Comparison of ENCODE assay signal across 13 cellular contexts in genomic region chr7:1693419-1693990, GRCh38. TPM values are rescaled to one million over a fixed set of nuclear protein-coding genes. Genes with fewer than 3 reads are reported as not detected.
DNase-seq lines count a peak whose midpoint lies in the region; ATAC-seq and TF ChIP-seq lines count a peak whose summit lies in the region.
"Had no signal": no experiment of that assay in that cellular context is flagged by ENCODE, and none has a peak within 500 bp of the region (broad histone marks: within the 10 kb centered on the region; RNA-seq: fewer than 3 reads in every experiment).

No MANE protein-coding gene starts in this region.

- no peak overlapping the region for H3K4me3 ChIP-seq in left lung
- H3K4me3 ChIP-seq: testis had no signal

- DNase-seq in activated naive CD4-positive, alpha-beta T cell treated with anti-CD3 and anti-CD28 coated beads, Interleukin-2, amount 10 ng/mL, durations not matched to agents 7 days and 5 days: peak; percentile 13
- no peak for DNase-seq in activated naive CD4-positive, alpha-beta T cell treated with Interleukin-2 at 50 U/mL for 16 hours
- DNase-seq in SHP77 (lab: John Stamatoyannopoulos, UW) (peak; percentile 75 to 77), left lung (peak; percentile 30 to 71), ureter (ENCODE audit: low spot score) (peak; percentile 23), NCI-H446 (lab: John Stamatoyannopoulos, UW) (no peak), EL (no peak)
- DNase-seq: stimulated activated CD4-positive, alpha-beta T cell treated with anti-CD3 and anti-CD28 coated beads, Interleukin-2, amount 100 ng/mL, for 24 hours had no signal

- H3K36me3 Mint-ChIP-seq in activated naive CD4-positive, alpha-beta T cell treated with anti-CD3 and anti-CD28 coated beads, Interleukin-2, amount 10 ng/mL, durations not matched to agents 7 days and 5 days: no peaks in the 10 kb centered on the region
- H3K36me3 Mint-ChIP-seq: CD8-positive, alpha-beta T cell had no signal

- TF ChIP-seq CTCF in left lung (IDR thresholded peaks at IDR 0.05): no peak

- peaks cover 13% of the 10 kb centered on the region for H3K27me3 Mint-ChIP-seq in activated naive CD4-positive, alpha-beta T cell treated with anti-CD3 and anti-CD28 coated beads, Interleukin-2, amount 10 ng/mL, durations not matched to agents 7 days and 5 days

- no peaks in the 10 kb centered on the region for H3K36me3 ChIP-seq in left lung

- peaks cover 9% of the 10 kb centered on the region for H3K4me1 Mint-ChIP-seq in activated naive CD4-positive, alpha-beta T cell treated with anti-CD3 and anti-CD28 coated beads, Interleukin-2, amount 10 ng/mL, durations not matched to agents 7 days and 5 days

- intact Hi-C loops in left lung (cut with DNase I): no loop called here

- CTCF ChIA-PET in activated naive CD4-positive, alpha-beta T cell treated with anti-CD3 and anti-CD28 coated beads, Interleukin-2, amount 10 ng/mL, durations not matched to agents 7 days and 5 days (lab: Charles Lee): no interaction called here

- H3K4me3 Mint-ChIP-seq in activated naive CD4-positive, alpha-beta T cell treated with anti-CD3 and anti-CD28 coated beads, Interleukin-2, amount 10 ng/mL, durations not matched to agents 7 days and 5 days: no peak overlapping the region
- H3K4me3 Mint-ChIP-seq: CD8-positive, alpha-beta T cell; naive thymus-derived CD8-positive, alpha-beta T cell had no signal

- no peaks in the 10 kb centered on the region for H3K4me1 ChIP-seq in left lung
- H3K4me1 ChIP-seq: testis had no signal

- peaks cover 0 to 68% of the 10 kb centered on the region in 2 donors for H3K27me3 ChIP-seq in left lung
- H3K27me3 ChIP-seq: testis had no signal

- peaks cover 2% of the 10 kb centered on the region for H3K9me3 Mint-ChIP-seq in activated naive CD4-positive, alpha-beta T cell treated with anti-CD3 and anti-CD28 coated beads, Interleukin-2, amount 10 ng/mL, durations not matched to agents 7 days and 5 days

- ATAC-seq in left lung (no peak), GM18868 (IDR thresholded peaks at IDR 0.05; ENCODE audit: unreplicated experiment) (no peak)
- ATAC-seq: activated CD4-positive, CD25-positive, alpha-beta regulatory T cell treated with anti-CD3 and anti-CD28 coated beads, Interleukin-2, amount 50 U/mL, for 24 hours; CD8-positive, alpha-beta T cell; naive thymus-derived CD8-positive, alpha-beta T cell had no signal

- no peak overlapping the region for H3K27ac ChIP-seq in left lung
- H3K27ac ChIP-seq: testis had no signal

- no peaks in the 10 kb centered on the region for H3K9me3 ChIP-seq in left lung
- H3K9me3 ChIP-seq: testis had no signal

- no peak overlapping the region for H3K27ac Mint-ChIP-seq in activated naive CD4-positive, alpha-beta T cell treated with anti-CD3 and anti-CD28 coated beads, Interleukin-2, amount 10 ng/mL, durations not matched to agents 7 days and 5 days
- H3K27ac Mint-ChIP-seq: CD8-positive, alpha-beta T cell; naive thymus-derived CD8-positive, alpha-beta T cell had no signal

RNA-seq across cellular contexts. Expression of gene ELFN1, which starts 23.4 kb away (rescaled TPM):
- 1 to 10 TPM; 1.5 to 1.6 TPM for total RNA-seq in left lung
- total RNA-seq in ureter: 1.7 TPM
- total RNA-seq: CD8-positive, alpha-beta T cell; naive thymus-derived CD8-positive, alpha-beta T cell had no signal

Comparison
In these comparisons a context has a peak if more than half of its experiments do, and no peak if none do; other contexts are left out.
1. DNase-seq: peak in activated naive CD4-positive, alpha-beta T cell treated with anti-CD3 and anti-CD28 coated beads, Interleukin-2, amount 10 ng/mL, durations not matched to agents 7 days and 5 days (single experiment), SHP77 (2 of 2), left lung (2 of 2) and ureter (single experiment); none in activated naive CD4-positive, alpha-beta T cell treated with Interleukin-2 at 50 U/mL for 16 hours (single experiment), NCI-H446 (0 of 2) and EL (single experiment).